In genomic region chr4:128068927-128069326, GRCh38 we compare ENCODE assay signal across 9 cellular contexts. TPM values are rescaled to one million over a fixed set of nuclear protein-coding genes. Genes with fewer than 3 reads are reported as not detected.
DNase-seq lines count a peak whose midpoint lies in the region; TF ChIP-seq lines count a peak whose summit lies in the region.
"Had no signal": no experiment of that assay in that cellular context is flagged by ENCODE, and none has a peak within 500 bp of the region (broad histone marks: within the 10 kb centered on the region; RNA-seq: fewer than 3 reads in every experiment).

No MANE protein-coding gene starts in this region.

- TF ChIP-seq CTCF in liver (IDR thresholded peaks at IDR 0.05; ENCODE audit: low read depth, low read length, missing input control) (peak; percentile 17), ovary (IDR thresholded peaks at IDR 0.05) (no peak)

- H3K27ac ChIP-seq in liver (ENCODE audit: low read depth in 1 of 2, low read length in 2 of 2) (no peak overlapping the region), ovary (no peak overlapping the region)

- H3K9me3 ChIP-seq in liver (ENCODE audit: control insufficient read depth in 4 of 4, low read length in 3 of 4) (no peaks in the 10 kb centered on the region), ovary (no peaks in the 10 kb centered on the region)

- TF ChIP-seq RAD21 in liver (IDR thresholded peaks at IDR 0.05), result peak; percentile 32 to 74

- H3K36me3 ChIP-seq in liver (ENCODE audit: control insufficient read depth in 4 of 4, insufficient read depth in 3 of 4, low read depth in 1 of 4, low read length in 3 of 4) (no peaks in the 10 kb centered on the region), ovary (no peaks in the 10 kb centered on the region)

- intact Hi-C loops in ovary (cut with DNase I), result loop anchor here in 1 of 4 donors (10.0 kb wide), 1 partner anchor 746 kb away; no protein-coding TSS in a partner anchor

- DNase-seq in ELR (ENCODE audit: low read depth) (peak; percentile 61), HCEC 1CT (peak; percentile 10), UCSD-AML1 (lab: John Stamatoyannopoulos, UW; ENCODE audit: unreplicated experiment) (peak; percentile 25), GM19238 (ENCODE audit: insufficient read length, low spot score) (no peak), ovary (no peak), cerebellum (ENCODE audit: low spot score) (no peak)
- DNase-seq in activated naive CD4-positive, alpha-beta T cell treated with Interleukin-2 at 50 U/mL for 16 hours, result no peak
- DNase-seq: activated CD4-positive, alpha-beta T cell treated with anti-CD3 and anti-CD28 coated beads for 1 hour had no signal

- H3K4me1 ChIP-seq in liver (ENCODE audit: control insufficient read depth in 4 of 4, insufficient read depth in 4 of 4, low read length in 3 of 4) (peaks cover 4 to 13% (median 8%) of the 10 kb centered on the region in 4 donors), ovary (ENCODE audit: insufficient read depth) (no peaks in the 10 kb centered on the region)

- 72% methylated on average over 4 of the region's 4 CpGs for WGBS in liver
- WGBS in ovary, 3 donors, result 66 to 93% (median 85%) methylated on average over 4 of the region's 4 CpGs

- H3K27me3 ChIP-seq in liver (ENCODE audit: control insufficient read depth in 4 of 4, insufficient read depth in 4 of 4, low read length in 3 of 4), result no peaks in the 10 kb centered on the region
- H3K27me3 ChIP-seq in ovary, result no peaks in the 10 kb centered on the region

- no peak for TF ChIP-seq EP300 in ovary (IDR thresholded peaks at IDR 0.05)

- no peak overlapping the region for H3K9ac ChIP-seq in liver (ENCODE audit: low read depth in 1 of 2, low read length in 2 of 2)

- no peak overlapping the region for H3K4me3 ChIP-seq in liver (ENCODE audit: low read depth in 1 of 3, low read length in 3 of 3)
- no peak overlapping the region for H3K4me3 ChIP-seq in ovary

- TF ChIP-seq POLR2A in ovary (IDR thresholded peaks at IDR 0.05), result no peak

TF ChIP-seq in liver, 16 proteins besides CTCF, POLR2A, EP300 and RAD21:
- no peak for TF ChIP-seq GABPA (IDR thresholded peaks at IDR 0.05 in 1 of 2, conservative IDR thresholded peaks at IDR 0.05 in 1 of 2)
- TF ChIP-seq YY1 (IDR thresholded peaks at IDR 0.05), result no peak
- no peak for TF ChIP-seq TAF1 (conservative IDR thresholded peaks at IDR 0.05)
- TF ChIP-seq HNF4G (IDR thresholded peaks at IDR 0.05), result no peak
- no peak for TF ChIP-seq NR2F2 (IDR thresholded peaks at IDR 0.05)
- no peak for TF ChIP-seq REST (IDR thresholded peaks at IDR 0.05)
- TF ChIP-seq JUND (IDR thresholded peaks at IDR 0.05), result no peak
- TF ChIP-seq SP1 (IDR thresholded peaks at IDR 0.05), result no peak
- no peak for TF ChIP-seq FOXA2 (IDR thresholded peaks at IDR 0.05)
- no peak for TF ChIP-seq FOXA1 (IDR thresholded peaks at IDR 0.05)
- TF ChIP-seq RXRA (IDR thresholded peaks at IDR 0.05), result no peak
- TF ChIP-seq ATF3 (IDR thresholded peaks at IDR 0.05), result no peak
- no peak for TF ChIP-seq MAX (IDR thresholded peaks at IDR 0.05)
- no peak for TF ChIP-seq EGR1 (IDR thresholded peaks at IDR 0.05; ENCODE audit: low read depth in 2 of 2)
- no peak for TF ChIP-seq ZBTB33 (IDR thresholded peaks at IDR 0.05)
- TF ChIP-seq HNF4A (conservative IDR thresholded peaks at IDR 0.05), result no peak

RNA-seq across cellular contexts. Expression of gene LARP1B, which starts 7.8 kb away (rescaled TPM):
- total RNA-seq in liver (10 to 100 TPM; 17.5 to 69.6 TPM), ovary (10 to 100 TPM; 15.5 to 27.8 (median 20.3) TPM), cerebellum (44.5 TPM)
- polyA plus RNA-seq in liver (10 to 100 TPM; 20.7 to 26.7 TPM), ovary (1 to 10 TPM; 7.6 to 9.8 TPM)

Comparison
In these comparisons a context has a peak if more than half of its experiments do, and no peak if none do; other contexts are left out.
1. DNase-seq: peak in ELR (single experiment), HCEC 1CT (single experiment) and UCSD-AML1 (single experiment); none in GM19238 (single experiment), ovary (0 of 5), cerebellum (single experiment) and activated naive CD4-positive, alpha-beta T cell treated with Interleukin-2 at 50 U/mL for 16 hours (single experiment).